Comparison of ENCODE assay signal across 13 cellular contexts in genomic region chr3:194481103-194481502, GRCh38. TPM values are rescaled to one million over a fixed set of nuclear protein-coding genes. Genes with fewer than 3 reads are reported as not detected.
A peak's percentile ranks its signal among the peaks of the same experiment; 100 is the strongest.
DNase-seq lines count a peak whose midpoint lies in the region; ATAC-seq and TF ChIP-seq lines count a peak whose summit lies in the region.
"Had no signal": no experiment of that assay in that cellular context is flagged by ENCODE, and none has a peak within 500 bp of the region (broad histone marks: within the 10 kb centered on the region; RNA-seq: fewer than 3 reads in every experiment).

No MANE protein-coding gene starts in this region.

- H3K4me1 Mint-ChIP-seq in activated T-cell treated with anti-CD3 and anti-CD28 coated beads, Interleukin-2, amount 50 U/mL, for 72 hours (ENCODE audit: low read depth): peaks cover 62% of the 10 kb centered on the region

- no peaks in the 10 kb centered on the region for H3K27me3 Mint-ChIP-seq in activated T-cell treated with anti-CD3 and anti-CD28 coated beads, Interleukin-2, amount 50 U/mL, for 72 hours (ENCODE audit: low read depth)

- DNase-seq in activated T-cell treated with anti-CD3 and anti-CD28 coated beads, Interleukin-2, amount 50 U/mL, for 72 hours: no peak
- no peak for DNase-seq in activated T-cell treated with anti-CD3 and anti-CD28 coated beads, Interleukin-2, amount 50 U/mL, for 48 hours
- DNase-seq in RKO (ENCODE audit: low spot score): peak; percentile 52
- DNase-seq in epithelial cell of esophagus (ENCODE audit: low read depth): peak; percentile 58
- DNase-seq in activated CD4-positive, alpha-beta T cell treated with anti-CD3 and anti-CD28 coated beads for 1 hour: no peak
- DNase-seq in UCSD-AML1 (lab: John Stamatoyannopoulos, UW; ENCODE audit: unreplicated experiment): no peak
- DNase-seq: C1 segment of cervical spinal cord; NCI-H1048; stimulated activated CD4-positive, alpha-beta T cell treated with anti-CD3 and anti-CD28 coated beads, Interleukin-2, amount 100 ng/mL, for 48 hours; uterus had no signal

- peaks cover 3 to 18% (median 4%) of the 10 kb centered on the region in 5 donors for H3K36me3 ChIP-seq in subcutaneous abdominal adipose tissue (ENCODE audit: control insufficient read depth in 5 of 5, insufficient read depth in 5 of 5, low read length in 5 of 5)
- H3K36me3 ChIP-seq: uterus had no signal

- ATAC-seq in activated T-cell treated with anti-CD3 and anti-CD28 coated beads, Interleukin-2, amount 50 U/mL, for 72 hours (replicated peaks in 1 of 2): no peak
- no peak for ATAC-seq in HG03520 (IDR thresholded peaks at IDR 0.05; ENCODE audit: unreplicated experiment)

- peak overlapping the region; percentile 44 to 88 for H3K4me3 Mint-ChIP-seq in activated T-cell treated with anti-CD3 and anti-CD28 coated beads, Interleukin-2, amount 50 U/mL, for 72 hours
- H3K4me3 Mint-ChIP-seq: neural crest cell had no signal

- H3K9ac ChIP-seq in subcutaneous abdominal adipose tissue (ENCODE audit: low read length in 5 of 5): no peak overlapping the region

- no peaks in the 10 kb centered on the region for H3K9me3 ChIP-seq in subcutaneous abdominal adipose tissue (ENCODE audit: control insufficient read depth in 5 of 5, low read length in 5 of 5)
- H3K9me3 ChIP-seq: uterus had no signal

- H3K36me3 Mint-ChIP-seq in activated T-cell treated with anti-CD3 and anti-CD28 coated beads, Interleukin-2, amount 50 U/mL, for 72 hours (ENCODE audit: insufficient read depth in 2 of 2): peaks cover 5 to 8% of the 10 kb centered on the region in 2 donors

- H3K4me1 ChIP-seq in subcutaneous abdominal adipose tissue (ENCODE audit: control insufficient read depth in 5 of 5, insufficient read depth in 5 of 5, low read length in 5 of 5): peaks cover 2 to 38% (median 24%) of the 10 kb centered on the region in 5 donors

- H3K4me3 ChIP-seq in epithelial cell of esophagus (ENCODE audit: low read length): no peak overlapping the region
- H3K4me3 ChIP-seq in subcutaneous abdominal adipose tissue (ENCODE audit: low read depth in 1 of 5, low read length in 5 of 5): no peak overlapping the region
- H3K4me3 ChIP-seq: uterus had no signal

- no peaks in the 10 kb centered on the region for H3K27me3 ChIP-seq in subcutaneous abdominal adipose tissue (ENCODE audit: control insufficient read depth in 5 of 5, insufficient read depth in 4 of 5, low read length in 5 of 5)
- H3K27me3 ChIP-seq: uterus had no signal

- no peaks in the 10 kb centered on the region for H3K9me3 Mint-ChIP-seq in activated T-cell treated with anti-CD3 and anti-CD28 coated beads, Interleukin-2, amount 50 U/mL, for 72 hours
- H3K9me3 Mint-ChIP-seq: neural crest cell had no signal

- peak overlapping the region; percentile 99 for H3K27ac Mint-ChIP-seq in activated T-cell treated with anti-CD3 and anti-CD28 coated beads, Interleukin-2, amount 50 U/mL, for 72 hours

- TF ChIP-seq CTCF in epithelial cell of esophagus (IDR thresholded peaks at IDR 0.05; ENCODE audit: insufficient read depth, low read depth, low read length, missing control alignments): no peak

- peak overlapping the region; percentile 64 for H3K27ac ChIP-seq in subcutaneous abdominal adipose tissue (ENCODE audit: low read depth, low read length)
- H3K27ac ChIP-seq: uterus had no signal

RNA-seq across cellular contexts. Expression of gene ATP13A3, which starts 5.7 kb away (rescaled TPM):
- 100 to 1,000 TPM in 1 of 2 donors, 10 to 100 TPM in 1; 97.7 to 121 TPM for total RNA-seq in activated T-cell treated with anti-CD3 and anti-CD28 coated beads, Interleukin-2, amount 50 U/mL, for 72 hours

Comparison
In these comparisons a context has a peak if more than half of its experiments do, and no peak if none do; other contexts are left out.
1. DNase-seq: peak in RKO (single experiment) and epithelial cell of esophagus (single experiment); none in activated T-cell treated with anti-CD3 and anti-CD28 coated beads, Interleukin-2, amount 50 U/mL, for 72 hours (0 of 2), activated T-cell treated with anti-CD3 and anti-CD28 coated beads, Interleukin-2, amount 50 U/mL, for 48 hours (0 of 2), activated CD4-positive, alpha-beta T cell treated with anti-CD3 and anti-CD28 coated beads for 1 hour (single experiment) and UCSD-AML1 (single experiment).